In genomic region chr11:91871048-91871447, GRCh38 we compare ENCODE assay signal across 26 cellular contexts.
"Had no signal": no experiment of that assay in that cellular context is flagged by ENCODE, and none has a peak within 500 bp of the region (broad histone marks: within the 10 kb centered on the region; RNA-seq: fewer than 3 reads in every experiment).

No MANE protein-coding gene starts in this region.

- H3K27me3 ChIP-seq: esophagus muscularis mucosa, gastroesophageal sphincter, pancreas, suprapubic skin, thyroid gland, upper lobe of right lung, vagina had no signal

- ATAC-seq: gastroesophageal sphincter; left cardiac atrium; lower lobe of right lung; natural killer cell; pancreas; right cardiac atrium; stimulated activated effector memory CD8-positive, alpha-beta T cell treated with anti-CD3 and anti-CD28 coated beads, Interleukin-12 subunit alpha, Interleukin-12 subunit beta, amount 100 ng/mL, for 72 hours; stimulated activated naive CD8-positive, alpha-beta T cell treated with anti-CD3 and anti-CD28 coated beads, Interleukin-15, Interleukin-2, amounts not matched to agents 100 U/mL and 50 U/mL, for 24 hours; upper lobe of right lung had no signal

- H3K36me3 ChIP-seq: esophagus muscularis mucosa, gastroesophageal sphincter, left ventricle myocardium inferior, lower lobe of right lung, pancreas, suprapubic skin, thyroid gland, upper lobe of right lung, vagina had no signal

- FAIRE-seq: keratinocyte, pancreas had no signal

- H3K36me3 Mint-ChIP-seq: immature natural killer cell; memory B cell; mesothelial cell of epicardium; natural killer cell; stimulated activated effector memory CD8-positive, alpha-beta T cell treated with anti-CD3 and anti-CD28 coated beads, Interleukin-12 subunit alpha, Interleukin-12 subunit beta, amount 100 ng/mL, for 72 hours had no signal

- H3K27ac Mint-ChIP-seq: immature natural killer cell; memory B cell; mesothelial cell of epicardium; natural killer cell; progenitor cell of endocrine pancreas; stimulated activated effector memory CD8-positive, alpha-beta T cell treated with anti-CD3 and anti-CD28 coated beads, Interleukin-12 subunit alpha, Interleukin-12 subunit beta, amount 100 ng/mL, for 72 hours had no signal

- H3K27me3 Mint-ChIP-seq: memory B cell had no signal

- H3K4me3 Mint-ChIP-seq: immature natural killer cell; memory B cell; mesothelial cell of epicardium; natural killer cell; stimulated activated effector memory CD8-positive, alpha-beta T cell treated with anti-CD3 and anti-CD28 coated beads, Interleukin-12 subunit alpha, Interleukin-12 subunit beta, amount 100 ng/mL, for 72 hours had no signal

- H3K27ac ChIP-seq: coronary artery, dorsolateral prefrontal cortex, esophagus muscularis mucosa, gastroesophageal sphincter, left ventricle myocardium inferior, lower lobe of right lung, pancreas, suprapubic skin, thyroid gland, upper lobe of right lung, vagina had no signal

- H3K9me3 Mint-ChIP-seq: mesothelial cell of epicardium had no signal

- H3K9me3 ChIP-seq: esophagus muscularis mucosa, gastroesophageal sphincter, left ventricle myocardium inferior, lower lobe of right lung, pancreas, suprapubic skin, thyroid gland, upper lobe of right lung, vagina had no signal

- DNase-seq: dorsolateral prefrontal cortex; effector CD8-positive, alpha-beta T cell; glutamatergic neuron; immature natural killer cell; left cardiac atrium; left ventricle myocardium inferior; lower lobe of right lung; natural killer cell; occipital lobe; pancreas; right cardiac atrium; stimulated activated CD4-positive, alpha-beta T cell treated with anti-CD3 and anti-CD28 coated beads, Interleukin-4, amount 100 ng/mL, for 1 hour; stimulated activated CD8-positive, alpha-beta memory T cell treated with anti-CD3 and anti-CD28 coated beads, Interleukin-4, amount 100 ng/mL, for 48 hours; stimulated activated naive CD8-positive, alpha-beta T cell treated with anti-CD3 and anti-CD28 coated beads, Interleukin-15, Interleukin-2, amounts not matched to agents 100 U/mL and 50 U/mL, for 24 hours; thyroid gland; upper lobe of right lung had no signal

- H3K4me1 Mint-ChIP-seq: immature natural killer cell; memory B cell; natural killer cell; stimulated activated effector memory CD8-positive, alpha-beta T cell treated with anti-CD3 and anti-CD28 coated beads, Interleukin-12 subunit alpha, Interleukin-12 subunit beta, amount 100 ng/mL, for 72 hours had no signal

- H3K4me3 ChIP-seq: coronary artery, dorsolateral prefrontal cortex, esophagus muscularis mucosa, gastroesophageal sphincter, left ventricle myocardium inferior, lower lobe of right lung, pancreas, suprapubic skin, thyroid gland, upper lobe of right lung, vagina had no signal

- H3K4me1 ChIP-seq: lower lobe of right lung, pancreas, suprapubic skin, thyroid gland, upper lobe of right lung, vagina had no signal
